In genomic region chr14:103523583-103523969, GRCh38 we compare ENCODE assay signal across 10 cellular contexts. TPM values are rescaled to one million over a fixed set of nuclear protein-coding genes. Genes with fewer than 3 reads are reported as not detected.
DNase-seq lines count a peak whose midpoint lies in the region; ATAC-seq and TF ChIP-seq lines count a peak whose summit lies in the region.
"Had no signal": no experiment of that assay in that cellular context is flagged by ENCODE, and none has a peak within 500 bp of the region (broad histone marks: within the 10 kb centered on the region; RNA-seq: fewer than 3 reads in every experiment).

No MANE protein-coding gene starts in this region.

- H3K27ac ChIP-seq in temporal lobe (ENCODE audit: low read depth, low read length) (peak overlapping the region; percentile 61), MM.1S (ENCODE audit: low read length) (no peak overlapping the region)

- no peaks in the 10 kb centered on the region for H3K36me3 ChIP-seq in MM.1S (replicated peaks; ENCODE audit: insufficient read depth, low read length)
- H3K36me3 ChIP-seq: ascending aorta had no signal

- H4K20me1 ChIP-seq in MM.1S (ENCODE audit: insufficient read depth, low read length): no peaks in the 10 kb centered on the region

- CTCF ChIA-PET in activated naive CD4-positive, alpha-beta T cell treated with anti-CD3 and anti-CD28 coated beads, Interleukin-2, amount 10 ng/mL, durations not matched to agents 7 days and 5 days (lab: Charles Lee): no interaction called here

- no peaks in the 10 kb centered on the region for H3K36me3 Mint-ChIP-seq in activated naive CD4-positive, alpha-beta T cell treated with anti-CD3 and anti-CD28 coated beads, Interleukin-2, amount 10 ng/mL, durations not matched to agents 7 days and 5 days
- H3K36me3 Mint-ChIP-seq in activated naive CD4-positive, alpha-beta T cell treated with anti-CD3 and anti-CD28 coated beads, Interleukin-2, amount 50 U/mL, for 72 hours: no peaks in the 10 kb centered on the region
- no peaks in the 10 kb centered on the region for H3K36me3 Mint-ChIP-seq in activated T-helper 17 cell treated with anti-CD3 and anti-CD28 coated beads, Interleukin-2, amount 50 U/mL, for 72 hours (ENCODE audit: low read depth)
- H3K36me3 Mint-ChIP-seq in memory B cell: no peaks in the 10 kb centered on the region

- H3K27me3 Mint-ChIP-seq in activated naive CD4-positive, alpha-beta T cell treated with anti-CD3 and anti-CD28 coated beads, Interleukin-2, amount 10 ng/mL, durations not matched to agents 7 days and 5 days: peaks cover 87% of the 10 kb centered on the region
- no peaks in the 10 kb centered on the region for H3K27me3 Mint-ChIP-seq in activated T-helper 17 cell treated with anti-CD3 and anti-CD28 coated beads, Interleukin-2, amount 50 U/mL, for 72 hours
- peaks cover 5% of the 10 kb centered on the region for H3K27me3 Mint-ChIP-seq in memory B cell

- H3K4me1 Mint-ChIP-seq in activated naive CD4-positive, alpha-beta T cell treated with anti-CD3 and anti-CD28 coated beads, Interleukin-2, amount 10 ng/mL, durations not matched to agents 7 days and 5 days: peaks cover 34% of the 10 kb centered on the region
- peaks cover 13% of the 10 kb centered on the region for H3K4me1 Mint-ChIP-seq in activated T-helper 17 cell treated with anti-CD3 and anti-CD28 coated beads, Interleukin-2, amount 50 U/mL, for 72 hours
- H3K4me1 Mint-ChIP-seq in memory B cell: peaks cover 15% of the 10 kb centered on the region

- no peaks in the 10 kb centered on the region; the same call in 1 of the 2 replicates for H3K27me3 ChIP-seq in MM.1S (replicated peaks; ENCODE audit: insufficient read depth, low read length)
- H3K27me3 ChIP-seq: ascending aorta had no signal

- no peak for TF ChIP-seq CTCF in MM.1S (IDR thresholded peaks at IDR 0.05; ENCODE audit: low read length)

- H2AFZ ChIP-seq in MM.1S (ENCODE audit: low read length): no peak overlapping the region

- H3K79me2 ChIP-seq in MM.1S (ENCODE audit: low read length): peaks cover 4% of the 10 kb centered on the region; the same call in 1 of the 2 replicates

- no peaks in the 10 kb centered on the region for H3F3A ChIP-seq in MM.1S (ENCODE audit: insufficient read depth, low read length)

- H3K4me3 Mint-ChIP-seq in activated naive CD4-positive, alpha-beta T cell treated with anti-CD3 and anti-CD28 coated beads, Interleukin-2, amount 10 ng/mL, durations not matched to agents 7 days and 5 days: peak overlapping the region; percentile 33
- H3K4me3 Mint-ChIP-seq in activated T-helper 17 cell treated with anti-CD3 and anti-CD28 coated beads, Interleukin-2, amount 50 U/mL, for 72 hours: peak overlapping the region; percentile 34
- peak overlapping the region; percentile 41 for H3K4me3 Mint-ChIP-seq in memory B cell

- no peaks in the 10 kb centered on the region for H3K9me3 Mint-ChIP-seq in activated naive CD4-positive, alpha-beta T cell treated with anti-CD3 and anti-CD28 coated beads, Interleukin-2, amount 10 ng/mL, durations not matched to agents 7 days and 5 days
- no peaks in the 10 kb centered on the region for H3K9me3 Mint-ChIP-seq in activated naive CD4-positive, alpha-beta T cell treated with anti-CD3 and anti-CD28 coated beads, Interleukin-2, amount 50 U/mL, for 72 hours
- no peaks in the 10 kb centered on the region for H3K9me3 Mint-ChIP-seq in activated T-helper 17 cell treated with anti-CD3 and anti-CD28 coated beads, Interleukin-2, amount 50 U/mL, for 72 hours
- H3K9me3 Mint-ChIP-seq in memory B cell: no peaks in the 10 kb centered on the region

- no peak overlapping the region for H3K27ac Mint-ChIP-seq in activated naive CD4-positive, alpha-beta T cell treated with anti-CD3 and anti-CD28 coated beads, Interleukin-2, amount 10 ng/mL, durations not matched to agents 7 days and 5 days
- no peak overlapping the region for H3K27ac Mint-ChIP-seq in activated naive CD4-positive, alpha-beta T cell treated with anti-CD3 and anti-CD28 coated beads, Interleukin-2, amount 50 U/mL, for 72 hours
- H3K27ac Mint-ChIP-seq in activated T-helper 17 cell treated with anti-CD3 and anti-CD28 coated beads, Interleukin-2, amount 50 U/mL, for 72 hours: no peak overlapping the region
- H3K27ac Mint-ChIP-seq in memory B cell: no peak overlapping the region

- H3K4me3 ChIP-seq in MM.1S (ENCODE audit: low read length): no peak overlapping the region

- no peak for ATAC-seq in activated naive CD4-positive, alpha-beta T cell treated with anti-CD3 and anti-CD28 coated beads, Interleukin-2, amount 50 U/mL, for 72 hours
- ATAC-seq in activated T-helper 17 cell treated with anti-CD3 and anti-CD28 coated beads, Interleukin-2, amount 50 U/mL, for 72 hours (replicated peaks): no peak
- no peak for ATAC-seq in memory B cell (ENCODE audit: low read depth)
- ATAC-seq in HG03442 (IDR thresholded peaks at IDR 0.05; ENCODE audit: unreplicated experiment): no peak

- no peak for DNase-seq in activated naive CD4-positive, alpha-beta T cell treated with anti-CD3 and anti-CD28 coated beads, Interleukin-2, amount 10 ng/mL, durations not matched to agents 7 days and 5 days
- DNase-seq in activated naive CD4-positive, alpha-beta T cell treated with anti-CD3 and anti-CD28 coated beads, Interleukin-2, amount 50 U/mL, for 72 hours (ENCODE audit: low spot score in 2 of 2): no peak
- no peak for DNase-seq in memory B cell (ENCODE audit: low spot score in 2 of 2)
- no peak for DNase-seq in SHP77 treated with DMSO at 0.1 percent for 48 hours (lab: John Stamatoyannopoulos, UW)
- DNase-seq in MM.1S: no peak
- DNase-seq: activated CD8-positive, alpha-beta memory T cell treated with anti-CD3 and anti-CD28 coated beads for 24 hours had no signal

- H3K9ac ChIP-seq in MM.1S (ENCODE audit: low read length): no peak overlapping the region

- H3K4me2 ChIP-seq in MM.1S (ENCODE audit: low read depth, low read length): no peak overlapping the region

- no peaks in the 10 kb centered on the region for H3K9me2 ChIP-seq in MM.1S (replicated peaks; ENCODE audit: insufficient read depth, low read length)

- H3K9me3 ChIP-seq in MM.1S (replicated peaks; ENCODE audit: insufficient read depth, low read length): no peaks in the 10 kb centered on the region
- H3K9me3 ChIP-seq: ascending aorta had no signal

- H3K4me1 ChIP-seq in MM.1S (ENCODE audit: low read length): no peaks in the 10 kb centered on the region

RNA-seq across cellular contexts. Expression of gene CKB, which starts 0.9 kb away (rescaled TPM):
- 1 to 10 TPM; 2.6 to 9.4 TPM for total RNA-seq in activated naive CD4-positive, alpha-beta T cell treated with anti-CD3 and anti-CD28 coated beads, Interleukin-2, amount 50 U/mL, for 72 hours
- 10 to 100 TPM in 1 of 2 donors, 1 to 10 TPM in 1; 4.5 to 13.4 TPM for total RNA-seq in activated T-helper 17 cell treated with anti-CD3 and anti-CD28 coated beads, Interleukin-2, amount 50 U/mL, for 72 hours
- total RNA-seq in temporal lobe: 249 TPM

RNA-seq across cellular contexts. Expression of gene TRMT61A, which starts 5.4 kb away (rescaled TPM):
- total RNA-seq in activated naive CD4-positive, alpha-beta T cell treated with anti-CD3 and anti-CD28 coated beads, Interleukin-2, amount 50 U/mL, for 72 hours: 1 to 10 TPM; 5.6 to 9.2 TPM
- 10 to 100 TPM in 1 of 2 donors, 1 to 10 TPM in 1; 7.0 to 17.2 TPM for total RNA-seq in activated T-helper 17 cell treated with anti-CD3 and anti-CD28 coated beads, Interleukin-2, amount 50 U/mL, for 72 hours
- 4.7 TPM for total RNA-seq in temporal lobe

RNA-seq across cellular contexts. Expression of gene BAG5, which starts 38.9 kb away (rescaled TPM):
- total RNA-seq in activated naive CD4-positive, alpha-beta T cell treated with anti-CD3 and anti-CD28 coated beads, Interleukin-2, amount 50 U/mL, for 72 hours: 10 to 100 TPM; 15.6 to 24.1 TPM
- total RNA-seq in activated T-helper 17 cell treated with anti-CD3 and anti-CD28 coated beads, Interleukin-2, amount 50 U/mL, for 72 hours: 10 to 100 TPM; 21.0 to 33.2 TPM
- 32.2 TPM for total RNA-seq in temporal lobe

RNA-seq across cellular contexts. Expression of gene COA8, which starts 39.2 kb away (rescaled TPM):
- 10 to 100 TPM; 14.1 to 39.9 TPM for total RNA-seq in activated naive CD4-positive, alpha-beta T cell treated with anti-CD3 and anti-CD28 coated beads, Interleukin-2, amount 50 U/mL, for 72 hours
- 10 to 100 TPM; 30.9 to 39.9 TPM for total RNA-seq in activated T-helper 17 cell treated with anti-CD3 and anti-CD28 coated beads, Interleukin-2, amount 50 U/mL, for 72 hours
- total RNA-seq in temporal lobe: 26.8 TPM

Comparison
In these comparisons a context has a peak if more than half of its experiments do, and no peak if none do; other contexts are left out.
1. RNA of gene CKB, which starts 0.9 kb away (total RNA-seq): 249 TPM in temporal lobe (single experiment); 4.5 to 13.4 TPM in activated T-helper 17 cell treated with anti-CD3 and anti-CD28 coated beads, Interleukin-2, amount 50 U/mL, for 72 hours and 2.6 to 9.4 TPM in activated naive CD4-positive, alpha-beta T cell treated with anti-CD3 and anti-CD28 coated beads, Interleukin-2, amount 50 U/mL, for 72 hours; every median in the first group is over 10 times any median in the second.
2. Peak in every context shown above with its lines, with median percentiles within 50 percentile points of each other: H3K4me3 Mint-ChIP-seq.